20 cellular contexts compared by ENCODE assay signal in the genomic region with DNA sequence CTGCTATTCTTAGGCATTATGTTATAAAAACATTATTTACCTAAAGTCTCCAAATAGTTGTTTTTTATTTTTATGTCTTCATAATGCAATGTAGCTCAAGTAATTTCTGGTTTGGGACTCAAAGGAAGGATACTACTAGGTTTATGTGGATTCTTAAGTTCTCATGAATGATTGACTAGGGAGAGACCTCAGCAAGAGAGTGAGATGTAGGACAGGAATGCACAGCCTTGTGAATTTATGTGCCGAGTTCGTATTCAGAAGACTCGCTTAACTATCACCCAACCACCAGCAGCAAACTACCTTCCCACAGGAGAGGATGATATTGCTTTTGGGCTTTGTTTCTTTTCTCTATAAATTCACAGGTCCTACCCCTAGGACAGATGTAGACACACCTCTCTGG.
DNase-seq lines count a peak whose midpoint lies in the region; ATAC-seq, FAIRE-seq and TF ChIP-seq lines count a peak whose summit lies in the region.
"Had no signal": no experiment of that assay in that cellular context is flagged by ENCODE, and none has a peak within 500 bp of the region (broad histone marks: within the 10 kb centered on the region; RNA-seq: fewer than 3 reads in every experiment).

No MANE protein-coding gene starts in this region.

- no peak overlapping the region for H2BK12ac ChIP-seq in neuronal stem cell (ENCODE audit: low read length)

- H3K4me3 ChIP-seq in neuronal stem cell (ENCODE audit: low read length in 2 of 2), result no peak overlapping the region
- no peak overlapping the region for H3K4me3 ChIP-seq in CD8-positive, alpha-beta T cell (ENCODE audit: low read depth, low read length)
- H3K4me3 ChIP-seq: GM23248 had no signal

- FAIRE-seq in RCC 7860 (lab: Jason Lieb, UNC), result peak; percentile 30
- FAIRE-seq: D721Med, G401.6, GM12892 had no signal

- no peak overlapping the region for H4K8ac ChIP-seq in neuronal stem cell (ENCODE audit: low read depth, low read length)

- CTCF ChIA-PET in CD8-positive, alpha-beta T cell (lab: Charles Lee), result interaction anchor here (0.8 kb wide), 1 partner anchor 741 kb away, joined by 3 read pairs; no protein-coding TSS in a partner anchor

- H2BK5ac ChIP-seq in neuronal stem cell (ENCODE audit: low read length), result no peak overlapping the region

- no CpG with 5 or more reads among the region's 3 CpGs for WGBS in neuronal stem cell (ENCODE audit: extremely low coverage in 2 of 2, insufficient read length in 2 of 2, insufficient replicate concordance in 1 of 2), 2 donors

- no peaks in the 10 kb centered on the region for H3K4me1 ChIP-seq in neuronal stem cell (ENCODE audit: control insufficient read depth in 2 of 2, insufficient read depth in 1 of 2, low read depth in 1 of 2, low read length in 2 of 2)
- no peaks in the 10 kb centered on the region for H3K4me1 ChIP-seq in CD8-positive, alpha-beta T cell (ENCODE audit: insufficient read depth, low read length)

- peaks cover 1% of the 10 kb centered on the region for H3K27me3 Mint-ChIP-seq in CD8-positive, alpha-beta T cell (ENCODE audit: low read depth)

- H3K4ac ChIP-seq in neuronal stem cell (ENCODE audit: low read length), result no peak overlapping the region

- ATAC-seq in GM21717 (IDR thresholded peaks at IDR 0.05; ENCODE audit: unreplicated experiment), result no peak
- ATAC-seq in HG02970 (IDR thresholded peaks at IDR 0.05; ENCODE audit: low FRiP score, unreplicated experiment), result no peak
- no peak for ATAC-seq in CD8-positive, alpha-beta T cell

- H2AK5ac ChIP-seq in neuronal stem cell (ENCODE audit: low read depth, low read length), result peak overlapping the region; percentile 96

- H3K9me3 ChIP-seq in neuronal stem cell (replicated peaks in 1 of 2; ENCODE audit: control insufficient read depth in 2 of 2, insufficient read depth in 1 of 2, low read depth in 1 of 2, low read length in 2 of 2), result no peaks in the 10 kb centered on the region
- no peaks in the 10 kb centered on the region for H3K9me3 ChIP-seq in CD8-positive, alpha-beta T cell (ENCODE audit: low read length)

- peaks cover 1% of the 10 kb centered on the region for H3K79me1 ChIP-seq in neuronal stem cell (ENCODE audit: low read depth, low read length)

- H3K36me3 Mint-ChIP-seq in CD8-positive, alpha-beta T cell, result no peaks in the 10 kb centered on the region
- H3K36me3 Mint-ChIP-seq: IgD-negative memory B cell had no signal

- no peaks in the 10 kb centered on the region for H3K27me3 ChIP-seq in neuronal stem cell (ENCODE audit: control insufficient read depth in 3 of 3, insufficient read depth in 3 of 3, low read depth in 1 of 3, low read length in 3 of 3)
- no peaks in the 10 kb centered on the region for H3K27me3 ChIP-seq in CD8-positive, alpha-beta T cell (ENCODE audit: insufficient read depth, low read length)

- no peak overlapping the region for H3K4me3 Mint-ChIP-seq in CD8-positive, alpha-beta T cell
- H3K4me3 Mint-ChIP-seq: B cell; CD4-positive, alpha-beta T cell; IgD-negative memory B cell had no signal

- no peaks in the 10 kb centered on the region for H3K9me3 Mint-ChIP-seq in CD8-positive, alpha-beta T cell
- H3K9me3 Mint-ChIP-seq: CD4-positive, alpha-beta T cell had no signal

- no peak for TF ChIP-seq CTCF in CD8-positive, alpha-beta T cell (IDR thresholded peaks at IDR 0.05)

- H3K4me2 ChIP-seq in neuronal stem cell (ENCODE audit: insufficient read depth, low read length, poor library complexity, severe bottlenecking), result no peak overlapping the region

- H3K14ac ChIP-seq in neuronal stem cell (ENCODE audit: low read length), result no peak overlapping the region

- no peak overlapping the region for H3K9ac ChIP-seq in neuronal stem cell (ENCODE audit: low read depth, low read length, poor library complexity)
- H3K9ac ChIP-seq: GM23248 had no signal

- no peak for DNase-seq in RCC 7860 (ENCODE audit: low spot score)
- DNase-seq in kidney glomerular epithelial cell (lab: John Stamatoyannopoulos, UW), result peak; percentile 16
- DNase-seq in neuronal stem cell (ENCODE audit: low spot score), result no peak
- no peak for DNase-seq in stimulated activated CD4-positive, alpha-beta T cell treated with anti-CD3 and anti-CD28 coated beads, Interleukin-4, amount 100 ng/mL, for 1 hour
- DNase-seq in CD8-positive, alpha-beta T cell, result no peak
- DNase-seq: C1 segment of cervical spinal cord; CD4-positive, alpha-beta T cell; COR-L47; DMS153; DMS79 treated with DMSO at 0.1 percent for 48 hours; EL; GM23248; KG1 had no signal

- intact Hi-C loops in CD8-positive, alpha-beta T cell (cut with DNase I, micrococcal nuclease), result no loop called here

- H3K18ac ChIP-seq in neuronal stem cell (ENCODE audit: low read length), result no peak overlapping the region

- H2BK120ac ChIP-seq in neuronal stem cell (ENCODE audit: low read depth, low read length), result no peak overlapping the region

- H3K4me1 Mint-ChIP-seq in CD8-positive, alpha-beta T cell (ENCODE audit: low read depth), result no peaks in the 10 kb centered on the region
- H3K4me1 Mint-ChIP-seq: B cell, IgD-negative memory B cell had no signal

- no peak overlapping the region for H4K91ac ChIP-seq in neuronal stem cell (ENCODE audit: low read depth, low read length, poor library complexity)

- H2BK15ac ChIP-seq in neuronal stem cell (ENCODE audit: low read length), result no peak overlapping the region

- H3K27ac Mint-ChIP-seq in CD8-positive, alpha-beta T cell, result no peak overlapping the region
- H3K27ac Mint-ChIP-seq: B cell; CD4-positive, alpha-beta T cell; IgD-negative memory B cell had no signal

- no peak overlapping the region for H3K27ac ChIP-seq in neuronal stem cell (replicated peaks; ENCODE audit: low read length)
- no peak overlapping the region for H3K27ac ChIP-seq in CD8-positive, alpha-beta T cell (ENCODE audit: low read depth, low read length)
- H3K27ac ChIP-seq: GM23248 had no signal

- no peak overlapping the region for H2AFZ ChIP-seq in neuronal stem cell (ENCODE audit: low read length)
- H2AFZ ChIP-seq: GM23248 had no signal

- H3K23ac ChIP-seq in neuronal stem cell (ENCODE audit: low read depth, low read length, poor library complexity), result no peak overlapping the region

- POLR2A ChIA-PET in CD8-positive, alpha-beta T cell (lab: Charles Lee), result no interaction called here

- H3K36me3 ChIP-seq in neuronal stem cell (replicated peaks in 1 of 2; ENCODE audit: control insufficient read depth in 2 of 2, insufficient read depth in 2 of 2, low read length in 2 of 2), result no peaks in the 10 kb centered on the region
- no peaks in the 10 kb centered on the region for H3K36me3 ChIP-seq in CD8-positive, alpha-beta T cell (ENCODE audit: insufficient read depth, low read length)
